1 cellular context compared by ENCODE assay signal in genomic region chr9:134004131-134004873, GRCh38.
A peak's percentile ranks its signal among the peaks of the same experiment; 100 is the strongest.
TF ChIP-seq lines count a peak whose summit lies in the region.

No MANE protein-coding gene starts in this region.

TF ChIP-seq in HepG2, 621 proteins besides CTCF, POLR2A, EP300 and RAD21 (continued from another document):
- TF ChIP-seq UBTF (CRISPR knock-in tag; IDR thresholded peaks at IDR 0.05) (0 out of 2 replicates have a peak, but pooled peaks have one; percentile 44), SNRNP70 (IDR thresholded peaks at IDR 0.05; ENCODE audit: low read depth, low read length) (no peak), HNF4A (CRISPR knock-in tag; IDR thresholded peaks at IDR 0.05) (peak; percentile 14; the same call in 1 of the 2 replicates), SUZ12 (IDR thresholded peaks at IDR 0.05; ENCODE audit: low read depth, low read length) (no peak), BHLHE40 (IDR thresholded peaks at IDR 0.05; ENCODE audit: low read length) (peak; percentile 87), DZIP1 (CRISPR knock-in tag; IDR thresholded peaks at IDR 0.05) (no peak), ZNF44 (CRISPR knock-in tag; IDR thresholded peaks at IDR 0.05) (no peak), ZMYM3 (CRISPR knock-in tag; IDR thresholded peaks at IDR 0.05) (no peak), RXRA (CRISPR knock-in tag; IDR thresholded peaks at IDR 0.05) (peak; percentile 54; the same call in 1 of the 2 replicates), TOE1 (CRISPR knock-in tag; IDR thresholded peaks at IDR 0.05) (no peak)
- TF ChIP-seq, protein P1, sequence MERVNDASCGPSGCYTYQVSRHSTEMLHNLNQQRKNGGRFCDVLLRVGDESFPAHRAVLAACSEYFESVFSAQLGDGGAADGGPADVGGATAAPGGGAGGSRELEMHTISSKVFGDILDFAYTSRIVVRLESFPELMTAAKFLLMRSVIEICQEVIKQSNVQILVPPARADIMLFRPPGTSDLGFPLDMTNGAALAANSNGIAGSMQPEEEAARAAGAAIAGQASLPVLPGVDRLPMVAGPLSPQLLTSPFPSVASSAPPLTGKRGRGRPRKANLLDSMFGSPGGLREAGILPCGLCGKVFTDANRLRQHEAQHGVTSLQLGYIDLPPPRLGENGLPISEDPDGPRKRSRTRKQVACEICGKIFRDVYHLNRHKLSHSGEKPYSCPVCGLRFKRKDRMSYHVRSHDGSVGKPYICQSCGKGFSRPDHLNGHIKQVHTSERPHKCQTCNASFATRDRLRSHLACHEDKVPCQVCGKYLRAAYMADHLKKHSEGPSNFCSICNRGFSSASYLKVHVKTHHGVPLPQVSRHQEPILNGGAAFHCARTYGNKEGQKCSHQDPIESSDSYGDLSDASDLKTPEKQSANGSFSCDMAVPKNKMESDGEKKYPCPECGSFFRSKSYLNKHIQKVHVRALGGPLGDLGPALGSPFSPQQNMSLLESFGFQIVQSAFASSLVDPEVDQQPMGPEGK (CRISPR knock-in tag; IDR thresholded peaks at IDR 0.05): peak; percentile 49
